ENCODE assay signal across 1 cellular context in the genomic region with DNA sequence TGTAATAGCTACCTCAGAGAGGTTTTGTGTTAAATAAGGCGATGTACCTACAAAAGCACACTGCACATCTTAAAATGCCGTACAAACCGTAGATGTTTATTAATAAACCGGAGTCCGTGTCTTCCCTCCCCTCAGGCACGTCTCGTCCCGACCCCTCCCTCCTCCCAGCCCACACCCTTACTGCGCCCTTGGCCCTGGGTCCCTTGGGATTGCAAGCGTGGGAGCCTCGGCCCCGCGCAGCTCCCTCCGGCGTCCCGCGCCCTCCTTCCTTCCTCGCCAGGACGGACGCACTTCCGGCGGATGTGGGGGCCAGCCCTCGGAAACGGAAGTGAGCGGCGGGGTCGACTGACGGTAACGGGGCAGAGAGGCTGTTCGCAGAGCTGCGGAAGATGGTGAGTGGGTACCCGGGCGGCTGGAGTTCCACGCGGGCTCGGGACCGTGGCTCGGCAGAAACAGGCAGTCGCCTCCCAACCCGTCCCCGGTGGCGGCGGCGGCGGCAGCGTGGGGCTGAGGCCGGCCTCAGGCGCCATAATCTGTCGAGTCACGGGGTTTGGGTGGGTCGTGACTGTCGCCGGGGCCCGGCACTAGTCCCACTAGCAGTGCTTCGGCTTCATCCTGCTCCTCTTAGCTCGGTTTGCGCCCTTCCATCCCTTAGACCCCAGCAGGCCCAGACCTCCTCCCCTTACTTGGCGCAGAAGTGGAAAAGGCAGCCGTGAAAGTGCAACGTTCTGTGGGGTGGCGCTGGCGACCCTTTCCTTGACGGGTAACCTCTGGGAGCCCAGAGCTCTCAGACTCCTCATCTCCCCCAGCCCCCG.
TF ChIP-seq lines count a peak whose summit lies in the region.

Gene POMP, plus strand, starts transcription at position 335 of the 815 bp plus-strand sequence. Its CDS starts 55 bp downstream, at position 390.

TF ChIP-seq in K562, 482 proteins besides CTCF, POLR2A, EP300 and RAD21 (continued from another document and continues in another):
- TF ChIP-seq CEBPB (tag; IDR thresholded peaks at IDR 0.05) (no peak), IRF1 (CRISPR knock-in tag; IDR thresholded peaks at IDR 0.05; ENCODE audit: borderline replicate concordance) (no peak), STAT6 (CRISPR knock-in tag; IDR thresholded peaks at IDR 0.05) (no peak), CAMTA2 (CRISPR knock-in tag; conservative IDR thresholded peaks at IDR 0.05) (no peak), SUPT5H (IDR thresholded peaks at IDR 0.05) (peak; percentile 92), HINFP (tag; conservative IDR thresholded peaks at IDR 0.05; ENCODE audit: low read depth) (no peak), CBFA2T2 (conservative IDR thresholded peaks at IDR 0.05) (no peak), JUND (IDR thresholded peaks at IDR 0.05; ENCODE audit: borderline replicate concordance, low read depth, low read length) (no peak), JUND (tag; IDR thresholded peaks at IDR 0.05; ENCODE audit: borderline replicate concordance, low read depth, low read length) (no peak; the same call in 2 of the 3 replicates), HCFC1 (IDR thresholded peaks at IDR 0.05; ENCODE audit: low read depth, low read length) (peak; percentile 70), NFIC (IDR thresholded peaks at IDR 0.05) (peak; percentile 31), CHCHD3 (CRISPR knock-in tag; IDR thresholded peaks at IDR 0.05) (no peak), ARID1B (IDR thresholded peaks at IDR 0.05) (no peak; the same call in 1 of the 2 replicates), POLR2H (tag; IDR thresholded peaks at IDR 0.05; ENCODE audit: low read depth) (peak; percentile 67), ZNF780A (CRISPR knock-in tag; IDR thresholded peaks at IDR 0.05) (no peak), ZEB2 (IDR thresholded peaks at IDR 0.05) (no peak), RBM15 (IDR thresholded peaks at IDR 0.05; ENCODE audit: insufficient read depth, low read length) (no peak), TGIF2 (CRISPR knock-in tag; IDR thresholded peaks at IDR 0.05) (no peak), HNRNPK (IDR thresholded peaks at IDR 0.05; ENCODE audit: low read depth, low read length, poor library complexity, severe bottlenecking) (no peak), PML (IDR thresholded peaks at IDR 0.05; ENCODE audit: low read length) (peak; percentile 58; the same call in 1 of the 2 replicates), SIN3B (IDR thresholded peaks at IDR 0.05; ENCODE audit: low read depth) (peak; percentile 81; the same call in 1 of the 2 replicates), KDM5B (IDR thresholded peaks at IDR 0.05; ENCODE audit: insufficient replicate concordance, low read depth, low read length) (peak; percentile 85), ZNF444 (CRISPR knock-in tag; IDR thresholded peaks at IDR 0.05) (no peak), MAFF (IDR thresholded peaks at IDR 0.05; ENCODE audit: low read length) (no peak), SMAD4 (CRISPR knock-in tag; conservative IDR thresholded peaks at IDR 0.05) (peak; percentile 46; the same call in 1 of the 2 replicates), ZBED1 (IDR thresholded peaks at IDR 0.05) (no peak; the same call in 1 of the 2 replicates), ZBTB12 (CRISPR knock-in tag; IDR thresholded peaks at IDR 0.05) (0 out of 2 replicates have a peak, but pooled peaks have one; percentile 21), ELF2 (CRISPR knock-in tag; IDR thresholded peaks at IDR 0.05) (peak; percentile 48; the same call in 1 of the 2 replicates), HDGF (IDR thresholded peaks at IDR 0.05) (no peak), RFX7 (CRISPR knock-in tag; IDR thresholded peaks at IDR 0.05) (no peak), ZBTB2 (IDR thresholded peaks at IDR 0.05) (0 out of 2 replicates have a peak, but pooled peaks have one; percentile 59), CREB5 (CRISPR knock-in tag; IDR thresholded peaks at IDR 0.05) (no peak), EHMT2 (IDR thresholded peaks at IDR 0.05) (no peak), SRSF3 (IDR thresholded peaks at IDR 0.05; ENCODE audit: insufficient read depth, low read length) (no peak), ZNF644 (tag; IDR thresholded peaks at IDR 0.05; ENCODE audit: low read depth) (no peak), ZBTB33 (CRISPR knock-in tag; IDR thresholded peaks at IDR 0.05) (no peak), ZNF785 (CRISPR knock-in tag; IDR thresholded peaks at IDR 0.05) (no peak), POLR2B (IDR thresholded peaks at IDR 0.05; ENCODE audit: low read depth, partially characterized antibody) (peak; percentile 80), MTA2 (IDR thresholded peaks at IDR 0.05; ENCODE audit: low read depth) (no peak)
- TF ChIP-seq, protein P1, sequence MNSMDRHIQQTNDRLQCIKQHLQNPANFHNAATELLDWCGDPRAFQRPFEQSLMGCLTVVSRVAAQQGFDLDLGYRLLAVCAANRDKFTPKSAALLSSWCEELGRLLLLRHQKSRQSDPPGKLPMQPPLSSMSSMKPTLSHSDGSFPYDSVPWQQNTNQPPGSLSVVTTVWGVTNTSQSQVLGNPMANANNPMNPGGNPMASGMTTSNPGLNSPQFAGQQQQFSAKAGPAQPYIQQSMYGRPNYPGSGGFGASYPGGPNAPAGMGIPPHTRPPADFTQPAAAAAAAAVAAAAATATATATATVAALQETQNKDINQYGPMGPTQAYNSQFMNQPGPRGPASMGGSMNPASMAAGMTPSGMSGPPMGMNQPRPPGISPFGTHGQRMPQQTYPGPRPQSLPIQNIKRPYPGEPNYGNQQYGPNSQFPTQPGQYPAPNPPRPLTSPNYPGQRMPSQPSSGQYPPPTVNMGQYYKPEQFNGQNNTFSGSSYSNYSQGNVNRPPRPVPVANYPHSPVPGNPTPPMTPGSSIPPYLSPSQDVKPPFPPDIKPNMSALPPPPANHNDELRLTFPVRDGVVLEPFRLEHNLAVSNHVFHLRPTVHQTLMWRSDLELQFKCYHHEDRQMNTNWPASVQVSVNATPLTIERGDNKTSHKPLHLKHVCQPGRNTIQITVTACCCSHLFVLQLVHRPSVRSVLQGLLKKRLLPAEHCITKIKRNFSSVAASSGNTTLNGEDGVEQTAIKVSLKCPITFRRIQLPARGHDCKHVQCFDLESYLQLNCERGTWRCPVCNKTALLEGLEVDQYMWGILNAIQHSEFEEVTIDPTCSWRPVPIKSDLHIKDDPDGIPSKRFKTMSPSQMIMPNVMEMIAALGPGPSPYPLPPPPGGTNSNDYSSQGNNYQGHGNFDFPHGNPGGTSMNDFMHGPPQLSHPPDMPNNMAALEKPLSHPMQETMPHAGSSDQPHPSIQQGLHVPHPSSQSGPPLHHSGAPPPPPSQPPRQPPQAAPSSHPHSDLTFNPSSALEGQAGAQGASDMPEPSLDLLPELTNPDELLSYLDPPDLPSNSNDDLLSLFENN (IDR thresholded peaks at IDR 0.05; ENCODE audit: low read depth in 2 of 2, low read length in 2 of 2): 0 out of 4 replicates have a peak, but pooled peaks of 1 of the 2 experiments have one; percentile 13
- TF ChIP-seq, protein P2, sequence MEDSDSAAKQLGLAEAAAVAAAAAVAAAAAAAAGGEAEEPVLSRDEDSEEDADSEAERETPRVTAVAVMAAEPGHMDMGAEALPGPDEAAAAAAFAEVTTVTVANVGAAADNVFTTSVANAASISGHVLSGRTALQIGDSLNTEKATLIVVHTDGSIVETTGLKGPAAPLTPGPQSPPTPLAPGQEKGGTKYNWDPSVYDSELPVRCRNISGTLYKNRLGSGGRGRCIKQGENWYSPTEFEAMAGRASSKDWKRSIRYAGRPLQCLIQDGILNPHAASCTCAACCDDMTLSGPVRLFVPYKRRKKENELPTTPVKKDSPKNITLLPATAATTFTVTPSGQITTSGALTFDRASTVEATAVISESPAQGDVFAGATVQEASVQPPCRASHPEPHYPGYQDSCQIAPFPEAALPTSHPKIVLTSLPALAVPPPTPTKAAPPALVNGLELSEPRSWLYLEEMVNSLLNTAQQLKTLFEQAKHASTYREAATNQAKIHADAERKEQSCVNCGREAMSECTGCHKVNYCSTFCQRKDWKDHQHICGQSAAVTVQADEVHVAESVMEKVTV (CRISPR knock-in tag; IDR thresholded peaks at IDR 0.05): no peak
